8 cellular contexts compared by ENCODE assay signal in genomic region chr19:57487477-57488298, GRCh38. TPM values are rescaled to one million over a fixed set of nuclear protein-coding genes. Genes with fewer than 3 reads are reported as not detected.
DNase-seq lines count a peak whose midpoint lies in the region; ATAC-seq and TF ChIP-seq lines count a peak whose summit lies in the region.
"Not testable (repeated sequence)": the region's sequence is repeated elsewhere in the genome, so short reads cannot be mapped to it uniquely, and the experiment has no call there.

TSS of gene ZNF419 (plus strand) at chr19:57487750. CDS start at chr19:57487951, 201 bp downstream.

- not testable (repeated sequence) for TF ChIP-seq POLR2A in testis (IDR thresholded peaks at IDR 0.05)

- H3K27me3 Mint-ChIP-seq in activated naive CD4-positive, alpha-beta T cell treated with anti-CD3 and anti-CD28 coated beads, Interleukin-2, amount 50 U/mL, for 24 hours: not testable (repeated sequence)

- peak within 1 kb of the TSS; percentile 78 for H3K4me2 ChIP-seq in osteoblast (ENCODE audit: insufficient read depth, low read length)

- H3K4me3 ChIP-seq in GM08714 (ENCODE audit: low read length): peak within 1 kb of the TSS; percentile 78
- peak within 1 kb of the TSS; percentile 98 for H3K4me3 ChIP-seq in osteoblast (ENCODE audit: insufficient read depth, low read length)
- H3K4me3 ChIP-seq in testis: peak within 1 kb of the TSS; percentile 95 to 97

- H3K27ac Mint-ChIP-seq in activated naive CD4-positive, alpha-beta T cell treated with anti-CD3 and anti-CD28 coated beads, Interleukin-2, amount 50 U/mL, for 24 hours: peak within 1 kb of the TSS; percentile 83

- H3K27me3 ChIP-seq in osteoblast (ENCODE audit: insufficient read depth, low read length); testis: not testable (repeated sequence)

- H4K20me1 ChIP-seq in osteoblast (ENCODE audit: insufficient read depth, low read length): not testable (repeated sequence)

- not testable (repeated sequence) for H3K4me1 ChIP-seq in osteoblast (ENCODE audit: insufficient read depth, low read length); testis

- TF ChIP-seq CTCF in osteoblast (IDR thresholded peaks at IDR 0.05; ENCODE audit: extremely low read depth, low read depth, low read length); testis (IDR thresholded peaks at IDR 0.05): not testable (repeated sequence)

- H3K79me2 ChIP-seq in osteoblast (ENCODE audit: insufficient read depth, low read length): peaks cover 19% of the 10 kb centered on the region

- peak; percentile 60 for DNase-seq in NCI-H1092 (lab: John Stamatoyannopoulos, UW)
- peak; percentile 91 to 98 (median 96) for DNase-seq in head of caudate nucleus
- peak; percentile 99 for DNase-seq in osteoblast (ENCODE audit: insufficient read length, low spot score, missing footprints)
- DNase-seq in testis: peak; percentile 97

- ATAC-seq in HG02571 (IDR thresholded peaks at IDR 0.05; ENCODE audit: unreplicated experiment) (peak; percentile 90), SK-N-SH treated with all-trans-retinoic acid at 6 μM for 48 hours (peak; percentile 100)

- H3K9me3 ChIP-seq in osteoblast (ENCODE audit: low read depth, low read length); testis: not testable (repeated sequence)

- peak within 1 kb of the TSS; percentile 87 for H2AFZ ChIP-seq in osteoblast (ENCODE audit: low read length)

- H3K9me3 Mint-ChIP-seq in activated naive CD4-positive, alpha-beta T cell treated with anti-CD3 and anti-CD28 coated beads, Interleukin-2, amount 50 U/mL, for 24 hours: peaks cover 28% of the 10 kb centered on the region

- peaks cover 19% of the 10 kb centered on the region for H3K36me3 ChIP-seq in osteoblast (ENCODE audit: insufficient read depth, low read length)
- H3K36me3 ChIP-seq in testis (ENCODE audit: low read depth, missing control alignments): not testable (repeated sequence)

- intact Hi-C loops in head of caudate nucleus (cut with DNase I); testis (cut with DNase I; ENCODE audit: low total_unique reads): not testable (repeated sequence)

- WGBS in testis, 2 donors: 0 to 1% methylated on average over 9 to 19 of the region's 69 CpGs

- H3K4me1 Mint-ChIP-seq in activated naive CD4-positive, alpha-beta T cell treated with anti-CD3 and anti-CD28 coated beads, Interleukin-2, amount 50 U/mL, for 24 hours: peaks cover 15% of the 10 kb centered on the region

- peak within 1 kb of the TSS; percentile 74 for H3K4me3 Mint-ChIP-seq in activated naive CD4-positive, alpha-beta T cell treated with anti-CD3 and anti-CD28 coated beads, Interleukin-2, amount 50 U/mL, for 24 hours

- H3K36me3 Mint-ChIP-seq in activated naive CD4-positive, alpha-beta T cell treated with anti-CD3 and anti-CD28 coated beads, Interleukin-2, amount 50 U/mL, for 24 hours: peaks cover 37% of the 10 kb centered on the region

- H3K27ac ChIP-seq in osteoblast (ENCODE audit: low read depth, low read length) (peak within 1 kb of the TSS; percentile 76), testis (peak within 1 kb of the TSS in 1 of 2 donors; percentile 68)

RNA-seq across cellular contexts. Expression of gene ZNF419, which starts in this region (rescaled TPM):
- total RNA-seq in osteoblast: 18.3 and 19.9 TPM in 2 replicates
- total RNA-seq in testis: 10 to 100 TPM; 15.1 to 23.6 TPM
- polyA plus RNA-seq in testis (ENCODE audit: insufficient read depth, low read depth, low replicate concordance): 10.1 TPM
